In genomic region chr17:57570740-57571344, GRCh38 we compare ENCODE assay signal across 11 cellular contexts.
DNase-seq lines count a peak whose midpoint lies in the region; ATAC-seq and TF ChIP-seq lines count a peak whose summit lies in the region.
"Had no signal": no experiment of that assay in that cellular context is flagged by ENCODE, and none has a peak within 500 bp of the region (broad histone marks: within the 10 kb centered on the region; RNA-seq: fewer than 3 reads in every experiment).

No MANE protein-coding gene starts in this region.

- no peak overlapping the region for H3K14ac ChIP-seq in H9 (ENCODE audit: insufficient read depth, low read length)

- no peak for TF ChIP-seq CTCF in H9 (conservative IDR thresholded peaks at IDR 0.05)
- TF ChIP-seq CTCF in coronary artery (IDR thresholded peaks at IDR 0.05), result no peak

- no peak overlapping the region for H2BK120ac ChIP-seq in H9 (ENCODE audit: low read depth, low read length, poor library complexity, severe bottlenecking)

- no peak overlapping the region for H2BK12ac ChIP-seq in H9 (ENCODE audit: insufficient read length, low read depth, low read length)

- no peak overlapping the region for H2BK5ac ChIP-seq in H9 (ENCODE audit: insufficient read length, low read length)

- H3K4me2 ChIP-seq in H9 (ENCODE audit: insufficient read depth, insufficient read length, low read length), result no peak overlapping the region

- H4K5ac ChIP-seq in H9 (ENCODE audit: insufficient read length, low read depth, low read length), result no peak overlapping the region

- H3K18ac ChIP-seq in H9 (ENCODE audit: insufficient read length, low read depth, low read length), result no peak overlapping the region

- H2BK15ac ChIP-seq in H9 (ENCODE audit: low read depth, low read length), result no peak overlapping the region

- no peak overlapping the region for H2BK20ac ChIP-seq in H9 (ENCODE audit: low read depth, low read length, poor library complexity, severe bottlenecking)

- H3K9me3 Mint-ChIP-seq in H9, result no peaks in the 10 kb centered on the region

- no peak overlapping the region for H3K4me3 Mint-ChIP-seq in H9

- H4K8ac ChIP-seq in H9 (replicated peaks; ENCODE audit: insufficient read length, low read depth, low read length), result no peak overlapping the region

- peaks cover 16 to 19% of the 10 kb centered on the region in 2 experiments for H3K4me1 Mint-ChIP-seq in H9

- no peaks in the 10 kb centered on the region; the same call in 1 of the 2 replicates for H3K27me3 Mint-ChIP-seq in H9 (ENCODE audit: low read depth)

- H4K91ac ChIP-seq in H9 (ENCODE audit: insufficient read length, low read depth, low read length), result no peak overlapping the region

- no peak overlapping the region for H3T11ph ChIP-seq in H9 (ENCODE audit: low read length)

- H3K9me3 ChIP-seq in H9 (ENCODE audit: control insufficient read depth, low read depth, low read length), result no peaks in the 10 kb centered on the region
- H3K9me3 ChIP-seq: sigmoid colon had no signal

- no peak overlapping the region for H3K9ac ChIP-seq in H9 (ENCODE audit: extremely low read depth, insufficient read length, low read length)

- H3K27ac Mint-ChIP-seq in H9, result peak overlapping the region in 2 of 3 experiments; percentile 20 to 49; a peak in 2 of 7 replicates

- H3K4me3 ChIP-seq in coronary artery, result no peak overlapping the region
- H3K4me3 ChIP-seq: sigmoid colon had no signal

- DNase-seq in H9 (no peak), NCI-H2196 treated with DMSO at 0.1 percent for 48 hours (lab: John Stamatoyannopoulos, UW; ENCODE audit: unreplicated experiment) (peak; percentile 56), coronary artery (ENCODE audit: low spot score) (no peak), pons (ENCODE audit: low spot score) (peak; percentile 38), HuH-7.5 (ENCODE audit: low spot score) (no peak)
- DNase-seq in stimulated activated naive CD4-positive, alpha-beta T cell treated with Interleukin-2 at 50 U/mL for 16 hours (lab: John Stamatoyannopoulos, UW), result no peak
- DNase-seq: activated CD4-positive, alpha-beta T cell treated with anti-CD3 and anti-CD28 coated beads, Interleukin-2, amount 50 U/mL, for 1 hour; activated effector memory CD4-positive, alpha-beta T cell treated with Interleukin-2 at 50 U/mL for 16 hours; islet precursor cell; sigmoid colon had no signal

- no peak overlapping the region for H2AK5ac ChIP-seq in H9 (ENCODE audit: insufficient read length, low read length)

- H3K36me3 Mint-ChIP-seq in H9 (ENCODE audit: insufficient read depth in 1 of 3, low read depth in 3 of 3), result no peaks in the 10 kb centered on the region

- no peaks in the 10 kb centered on the region for H3K23me2 ChIP-seq in H9 (ENCODE audit: insufficient read length, low read depth, low read length, poor library complexity, severe bottlenecking)

- no peak overlapping the region for H3K4ac ChIP-seq in H9 (ENCODE audit: low read depth, low read length)

- H3K23ac ChIP-seq in H9 (ENCODE audit: insufficient read length, low read depth, low read length), result no peak overlapping the region

- H3K27ac ChIP-seq in H9 (ENCODE audit: insufficient read length, low read depth, low read length) (no peak overlapping the region), coronary artery (peak overlapping the region; percentile 10 to 58)

- H3K27me3 ChIP-seq in H9 (ENCODE audit: insufficient read depth, low read length), result no peaks in the 10 kb centered on the region
- H3K27me3 ChIP-seq: sigmoid colon had no signal

- WGBS in H9 (ENCODE audit: extremely low coverage, insufficient read length, low lambda C conversion rate), result no CpG with 5 or more reads among the region's 9 CpGs

- H3K4me1 ChIP-seq in H9 (ENCODE audit: insufficient read depth, low read length), result no peaks in the 10 kb centered on the region; the same call in none of the 2 replicates

- ATAC-seq in HG02885 (IDR thresholded peaks at IDR 0.05; ENCODE audit: poor library complexity, unreplicated experiment), result no peak

- H3K56ac ChIP-seq in H9 (ENCODE audit: insufficient read length, low read depth, low read length), result no peak overlapping the region

- no peak overlapping the region for H2AFZ ChIP-seq in H9 (ENCODE audit: low read length)

- H4K20me1 ChIP-seq in H9 (ENCODE audit: control insufficient read depth, insufficient read depth, insufficient read length), result no peaks in the 10 kb centered on the region

- H3K79me1 ChIP-seq in H9 (ENCODE audit: insufficient read depth, low read depth, low read length, poor library complexity, severe bottlenecking), result no peaks in the 10 kb centered on the region

- no peaks in the 10 kb centered on the region for H3K79me2 ChIP-seq in H9 (ENCODE audit: insufficient read depth, low read length)

Comparison
In these comparisons a context has a peak if more than half of its experiments do, and no peak if none do; other contexts are left out.
1. DNase-seq: peak in NCI-H2196 treated with DMSO at 0.1 percent for 48 hours (single experiment) and pons (single experiment); none in H9 (single experiment), coronary artery (single experiment), stimulated activated naive CD4-positive, alpha-beta T cell treated with Interleukin-2 at 50 U/mL for 16 hours (single experiment) and HuH-7.5 (single experiment).